In the genomic region with DNA sequence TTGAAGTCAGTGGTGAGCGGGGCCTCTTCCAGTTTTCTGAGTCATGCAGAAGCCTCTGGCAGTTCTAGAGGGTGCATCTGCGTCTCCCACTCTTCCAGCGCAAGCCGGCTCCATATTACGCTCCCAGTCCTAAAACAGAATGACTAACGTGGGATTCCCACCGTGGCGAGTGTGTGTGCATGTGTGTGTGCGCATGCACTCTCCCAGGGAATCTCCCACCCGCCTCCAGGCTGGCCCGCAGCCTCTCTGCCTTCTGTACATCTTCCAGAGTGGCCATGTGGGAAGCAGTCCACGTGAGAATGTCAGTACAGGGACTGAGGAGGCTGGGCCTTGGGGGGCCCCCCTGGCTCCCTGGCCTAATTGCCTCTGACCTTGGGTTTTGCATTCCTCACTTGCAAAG, we compare ENCODE assay signal across 12 cellular contexts.
DNase-seq lines count a peak whose midpoint lies in the region; ATAC-seq and TF ChIP-seq lines count a peak whose summit lies in the region.
"Had no signal": no experiment of that assay in that cellular context is flagged by ENCODE, and none has a peak within 500 bp of the region (broad histone marks: within the 10 kb centered on the region; RNA-seq: fewer than 3 reads in every experiment).

No MANE protein-coding gene starts in this region.

- peaks cover 29% of the 10 kb centered on the region for H3K27me3 Mint-ChIP-seq in MCF 10A (ENCODE audit: insufficient read depth, unreplicated experiment)

- H3K36me3 Mint-ChIP-seq in MCF 10A (ENCODE audit: insufficient read depth, unreplicated experiment), result no peaks in the 10 kb centered on the region

- no peaks in the 10 kb centered on the region for H3K27me3 ChIP-seq in ovary
- H3K27me3 ChIP-seq: gastroesophageal sphincter, Peyer's patch had no signal

- H3K27ac ChIP-seq in ovary, result peak overlapping the region in 1 of 2 donors; percentile 54
- H3K27ac ChIP-seq: gastroesophageal sphincter, Peyer's patch, tibial artery had no signal

- DNase-seq in AG20443 (ENCODE audit: low spot score), result peak; percentile 88
- DNase-seq in RKO (ENCODE audit: low spot score), result peak; percentile 21
- DNase-seq in fibroblast of the aortic adventitia (ENCODE audit: low read depth), result peak; percentile 91
- peak; percentile 73 to 87 (median 80) for DNase-seq in ovary
- DNase-seq in MCF 10A (ENCODE audit: unreplicated experiment), result no peak
- no peak for DNase-seq in globus pallidus (ENCODE audit: low spot score)
- DNase-seq: activated T-cell treated with anti-CD3 and anti-CD28 coated beads for 4 hours, tibial artery had no signal

- no peak for TF ChIP-seq EP300 in ovary (IDR thresholded peaks at IDR 0.05)

- H3K4me3 Mint-ChIP-seq in MCF 10A (ENCODE audit: unreplicated experiment), result no peak overlapping the region

- H3K9me3 Mint-ChIP-seq in MCF 10A (ENCODE audit: unreplicated experiment), result no peaks in the 10 kb centered on the region

- H3K9me3 ChIP-seq in ovary, result no peaks in the 10 kb centered on the region
- H3K9me3 ChIP-seq: Peyer's patch had no signal

- TF ChIP-seq POLR2A in ovary (IDR thresholded peaks at IDR 0.05), result no peak

- no peak for ATAC-seq in GM19463 (IDR thresholded peaks at IDR 0.05; ENCODE audit: unreplicated experiment)
- ATAC-seq in activated CD4-positive, CD25-positive, alpha-beta regulatory T cell treated with anti-CD3 and anti-CD28 coated beads, Interleukin-2, amount 50 U/mL, for 24 hours, result no peak
- ATAC-seq: gastroesophageal sphincter had no signal

- BruUV-seq in MCF 10A (replicated peaks; lab: Mats Ljungman, UMichigan), result no TSS peak

- intact Hi-C loops in ovary (cut with DNase I), result loop anchor here in 1 of 4 donors (10.0 kb wide), 1 partner anchor 278 kb away; the partner anchor contains the start of gene GRIP2
- intact Hi-C loops in MCF 10A (cut with micrococcal nuclease), result loop anchor here (10.0 kb wide), 1 partner anchor 98 kb away; no protein-coding TSS in a partner anchor

- peaks cover 12% of the 10 kb centered on the region for H3K4me1 ChIP-seq in ovary (ENCODE audit: insufficient read depth)

- POLR2A ChIA-PET in MCF 10A (lab: Yijun Ruan, JAX), result no interaction called here

- TF ChIP-seq CTCF in fibroblast of the aortic adventitia (IDR thresholded peaks at IDR 0.05; ENCODE audit: insufficient read depth, low read length) (no peak), ovary (IDR thresholded peaks at IDR 0.05) (no peak), MCF 10A (IDR thresholded peaks at IDR 0.05; ENCODE audit: unreplicated experiment) (no peak)

- WGBS in ovary, 3 donors, result 11 to 19% (median 16%) methylated on average over 12 of the region's 12 CpGs

- H3K27ac Mint-ChIP-seq in MCF 10A (ENCODE audit: low read depth, unreplicated experiment), result no peak overlapping the region

- no peak overlapping the region for H3K4me3 ChIP-seq in fibroblast of the aortic adventitia (ENCODE audit: low read depth, low read length)
- no peak overlapping the region for H3K4me3 ChIP-seq in ovary
- H3K4me3 ChIP-seq: gastroesophageal sphincter, Peyer's patch, tibial artery had no signal

- CTCF ChIA-PET in MCF 10A (lab: Yijun Ruan, JAX), result interaction anchor here (0.7 to 2.8 kb wide), 5 partner anchors 10 to 369 kb away, joined by 4 to 10 read pairs (median 6); no protein-coding TSS in a partner anchor

- peaks cover 13% of the 10 kb centered on the region for H3K4me1 Mint-ChIP-seq in MCF 10A (ENCODE audit: insufficient read depth, unreplicated experiment)

- H3K36me3 ChIP-seq in ovary, result no peaks in the 10 kb centered on the region
- H3K36me3 ChIP-seq: gastroesophageal sphincter, Peyer's patch, tibial artery had no signal

Comparison
In these comparisons a context has a peak if more than half of its experiments do, and no peak if none do; other contexts are left out.
1. DNase-seq: peak in AG20443 (single experiment), RKO (single experiment), fibroblast of the aortic adventitia (single experiment) and ovary (5 of 5); none in MCF 10A (single experiment) and globus pallidus (single experiment).